Comparison of ENCODE assay signal across 11 cellular contexts in the genomic region with DNA sequence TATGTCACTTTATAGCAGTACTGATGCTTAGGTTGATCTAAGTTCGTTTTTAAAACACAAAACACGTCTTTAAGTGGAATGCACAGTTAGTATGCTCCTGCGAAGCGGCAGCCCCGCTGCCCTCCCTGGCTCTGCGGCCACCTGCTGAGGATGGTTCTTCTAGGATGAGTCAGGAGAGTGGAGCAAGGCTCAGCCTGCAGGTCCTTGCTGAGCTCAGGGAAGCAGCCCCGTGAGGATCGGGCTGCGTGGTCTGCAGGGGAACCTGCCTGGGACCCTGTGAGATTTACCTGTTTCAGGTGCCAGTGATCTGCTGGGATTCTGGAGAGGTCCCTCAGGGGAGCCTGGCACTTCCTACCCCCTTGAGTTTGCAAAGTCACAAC. TPM values are rescaled to one million over a fixed set of nuclear protein-coding genes. Genes with fewer than 3 reads are reported as not detected.
A peak's percentile ranks its signal among the peaks of the same experiment; 100 is the strongest.
DNase-seq lines count a peak whose midpoint lies in the region; ATAC-seq and TF ChIP-seq lines count a peak whose summit lies in the region.
"Had no signal": no experiment of that assay in that cellular context is flagged by ENCODE, and none has a peak within 500 bp of the region (broad histone marks: within the 10 kb centered on the region; RNA-seq: fewer than 3 reads in every experiment).

No MANE protein-coding gene starts in this region.

- TF ChIP-seq CTCF in AG04450 (IDR thresholded peaks at IDR 0.05; ENCODE audit: low read depth, low read length) (no peak), mucosa of descending colon (IDR thresholded peaks at IDR 0.05) (no peak)

- POLR2A ChIA-PET in AG04450 (lab: Yijun Ruan, JAX): interaction anchor here (1.5 kb wide), 1 partner anchor 13 kb away, joined by 3 read pairs; no protein-coding TSS in a partner anchor

- CTCF ChIA-PET in AG04450 (lab: Charles Lee): no interaction called here

- no peak for DNase-seq in AG04450 (ENCODE audit: low read depth, low spot score)
- DNase-seq in HT1080 (ENCODE audit: low read depth): peak; percentile 69
- DNase-seq in brain pericyte (ENCODE audit: low read depth, low spot score): peak; percentile 74
- peak in 2 of 3 donors; percentile 21 to 26 for DNase-seq in mucosa of descending colon
- no peak for DNase-seq in NCI-H2107 (lab: John Stamatoyannopoulos, UW)
- DNase-seq in activated CD4-positive, CD25-positive, alpha-beta regulatory T cell treated with anti-CD3 and anti-CD28 coated beads, Interleukin-2, amount 50 U/mL, for 72 hours: no peak
- DNase-seq: effector memory CD4-positive, alpha-beta T cell; MM.1S; NCI-H526 treated with DMSO at 0.1 percent for 48 hours had no signal

- ATAC-seq in mucosa of descending colon (no peak), GM18909 (IDR thresholded peaks at IDR 0.05; ENCODE audit: poor library complexity, unreplicated experiment) (no peak), GM19467 (IDR thresholded peaks at IDR 0.05; ENCODE audit: unreplicated experiment) (no peak)

- intact Hi-C loops in mucosa of descending colon (cut with DNase I, micrococcal nuclease): no loop called here

- H3K36me3 ChIP-seq in mucosa of descending colon (ENCODE audit: low read depth): no peaks in the 10 kb centered on the region

- H3K27ac ChIP-seq in AG04450 (ENCODE audit: low read depth, low read length): peak overlapping the region; percentile 93

- peaks cover 19% of the 10 kb centered on the region for H3K4me1 ChIP-seq in mucosa of descending colon (ENCODE audit: low read depth)

- H3K27me3 ChIP-seq in AG04450 (ENCODE audit: control insufficient read depth, insufficient read depth, low read length): no peaks in the 10 kb centered on the region

- no peaks in the 10 kb centered on the region; the same call in 1 of the 2 replicates for H3K9me3 ChIP-seq in AG04450 (ENCODE audit: control insufficient read depth, insufficient read depth, low read length)
- H3K9me3 ChIP-seq in mucosa of descending colon: no peaks in the 10 kb centered on the region

- no peak overlapping the region for H3K4me3 ChIP-seq in AG04450 (ENCODE audit: low read depth, low read length)
- no peak overlapping the region for H3K4me3 ChIP-seq in mucosa of descending colon

RNA-seq across cellular contexts. Expression of a gene that starts 57.5 kb away (rescaled TPM):
- 38.1 and 40.8 TPM in 2 replicates for polyA plus RNA-seq in AG04450 (2011; rRNA removed)
- 63.6 and 78.2 TPM in 2 replicates for polyA minus RNA-seq in AG04450 (2011; rRNA and poly(A)+ RNA removed)
- total RNA-seq in HT1080 (2014; rRNA removed; shearing (Covaris generic)): 64.7 and 68.5 TPM in 2 replicates
- polyA plus RNA-seq in HT1080 (2015; cell fraction: cytosol; rRNA removed): 57.0 and 58.7 TPM in 2 replicates
- 89.2 and 95.8 TPM in 2 replicates for polyA plus RNA-seq in HT1080 (2015; cell fraction: nucleus; rRNA removed)
- 10 to 100 TPM; 28.3 to 45.9 (median 39.6) TPM for total RNA-seq in mucosa of descending colon

Comparison
In these comparisons a context has a peak if more than half of its experiments do, and no peak if none do; other contexts are left out.
1. DNase-seq: peak in HT1080 (single experiment), brain pericyte (single experiment) and mucosa of descending colon (2 of 3); none in AG04450 (single experiment), NCI-H2107 (single experiment) and activated CD4-positive, CD25-positive, alpha-beta regulatory T cell treated with anti-CD3 and anti-CD28 coated beads, Interleukin-2, amount 50 U/mL, for 72 hours (single experiment).